Comparison of ENCODE assay signal across 1 cellular context in genomic region chr7:135946289-135947055, GRCh38.
TF ChIP-seq lines count a peak whose summit lies in the region.

No MANE protein-coding gene starts in this region.

TF ChIP-seq in K562, 482 proteins besides CTCF, POLR2A, EP300 and RAD21:
- TF ChIP-seq SRSF9 (IDR thresholded peaks at IDR 0.05; ENCODE audit: borderline replicate concordance, low read depth, low read length): no peak
- 0 out of 4 replicates have a peak, but pooled peaks of 1 of the 2 experiments have one; percentile 2 for TF ChIP-seq TEAD1 (CRISPR knock-in tag; IDR thresholded peaks at IDR 0.05)
- no peak for TF ChIP-seq JUN (IDR thresholded peaks at IDR 0.05; ENCODE audit: borderline replicate concordance, low read depth, low read length)
- no peak for TF ChIP-seq JUN (CRISPR knock-in tag; IDR thresholded peaks at IDR 0.05; ENCODE audit: borderline replicate concordance)
- no peak for TF ChIP-seq ZNF57 (CRISPR knock-in tag; IDR thresholded peaks at IDR 0.05)
- no peak for TF ChIP-seq ZNF507 (tag; conservative IDR thresholded peaks at IDR 0.05)
- no peak for TF ChIP-seq PTTG1 (tag; IDR thresholded peaks at IDR 0.05; ENCODE audit: low read depth)
- TF ChIP-seq MTF1 (CRISPR knock-in tag; IDR thresholded peaks at IDR 0.05; ENCODE audit: borderline replicate concordance): 0 out of 2 replicates have a peak, but pooled peaks have one; percentile 13
- no peak for TF ChIP-seq POLR2H (tag; IDR thresholded peaks at IDR 0.05; ENCODE audit: low read depth)
- no peak for TF ChIP-seq SRSF1 (IDR thresholded peaks at IDR 0.05; ENCODE audit: low read depth, low read length)
- TF ChIP-seq ZNF586 (CRISPR knock-in tag; conservative IDR thresholded peaks at IDR 0.05): no peak
- TF ChIP-seq CC2D1A (IDR thresholded peaks at IDR 0.05): no peak
- no peak for TF ChIP-seq SOX6 (IDR thresholded peaks at IDR 0.05)
- TF ChIP-seq HDAC3 (IDR thresholded peaks at IDR 0.05; ENCODE audit: borderline replicate concordance, partially characterized antibody): no peak
TF ChIP-seq in K562: peak in this region for 2.
